In genomic region chr18:78856569-78857200, GRCh38 we compare ENCODE assay signal across 17 cellular contexts.
DNase-seq lines count a peak whose midpoint lies in the region; TF ChIP-seq lines count a peak whose summit lies in the region.
"Had no signal": no experiment of that assay in that cellular context is flagged by ENCODE, and none has a peak within 500 bp of the region (broad histone marks: within the 10 kb centered on the region; RNA-seq: fewer than 3 reads in every experiment).

No MANE protein-coding gene starts in this region.

- H3K4me3 Mint-ChIP-seq in nephron progenitor cell, result no peak overlapping the region
- H3K4me3 Mint-ChIP-seq: CD14-positive monocyte; CD8-positive, alpha-beta T cell; H9 had no signal

- no peaks in the 10 kb centered on the region for H3K36me3 Mint-ChIP-seq in nephron progenitor cell (ENCODE audit: low read depth)
- H3K36me3 Mint-ChIP-seq: CD14-positive monocyte; CD8-positive, alpha-beta T cell had no signal

- peaks cover 9% of the 10 kb centered on the region for H3K27me3 Mint-ChIP-seq in nephron progenitor cell (ENCODE audit: low read depth, poor library complexity)

- TF ChIP-seq CTCF in nephron progenitor cell (IDR thresholded peaks at IDR 0.05) (no peak), vagina (IDR thresholded peaks at IDR 0.05) (no peak)

- no peak overlapping the region for H3K27ac ChIP-seq in vagina
- H3K27ac ChIP-seq: 22Rv1, GM23248 had no signal

- peak; percentile 10 for DNase-seq in NCI-H1105 (lab: John Stamatoyannopoulos, UW)
- no peak for DNase-seq in NCI-H1105 treated with DMSO at 0.1 percent for 48 hours (lab: John Stamatoyannopoulos, UW)
- DNase-seq in H7, result peak; percentile 18
- DNase-seq in nephron progenitor cell, result no peak
- peak; percentile 43 to 52 for DNase-seq in vagina (ENCODE audit: extremely low spot score in 2 of 2)
- DNase-seq in activated CD4-positive, CD25-positive, alpha-beta regulatory T cell (lab: John Stamatoyannopoulos, UW), result no peak
- no peak for DNase-seq in kidney glomerular epithelial cell (lab: John Stamatoyannopoulos, UW)
- DNase-seq in DMS53 treated with DMSO at 0.1 percent for 48 hours (lab: John Stamatoyannopoulos, UW; ENCODE audit: unreplicated experiment), result no peak
- DNase-seq: CD8-positive, alpha-beta T cell; COR-L47; DMS79; GM23248; H9; IMR-90 had no signal

- H3K27me3 ChIP-seq in H7 (ENCODE audit: control insufficient read depth, insufficient read depth, low read length) (no peaks in the 10 kb centered on the region), vagina (no peaks in the 10 kb centered on the region)

- no peak for TF ChIP-seq POLR2A in vagina (IDR thresholded peaks at IDR 0.05)

- peaks cover 18% of the 10 kb centered on the region for H3K4me1 Mint-ChIP-seq in nephron progenitor cell
- H3K4me1 Mint-ChIP-seq: CD14-positive monocyte had no signal

- no peaks in the 10 kb centered on the region for H3K4me1 ChIP-seq in vagina

- H3K36me3 ChIP-seq in H7 (replicated peaks; ENCODE audit: control insufficient read depth, insufficient read depth, low read length) (no peaks in the 10 kb centered on the region), vagina (no peaks in the 10 kb centered on the region)

- H3K27ac Mint-ChIP-seq in nephron progenitor cell, result peak overlapping the region; percentile 37
- H3K27ac Mint-ChIP-seq: CD14-positive monocyte; CD8-positive, alpha-beta T cell; H9 had no signal

- intact Hi-C loops in vagina (cut with DNase I), result no loop called here

- H3K9me3 Mint-ChIP-seq in nephron progenitor cell, result peaks cover 2% of the 10 kb centered on the region

- H3K9me3 ChIP-seq in vagina, result no peaks in the 10 kb centered on the region

- no peak overlapping the region for H3K4me3 ChIP-seq in H7 (ENCODE audit: insufficient read depth, low read depth, low read length)
- no peak overlapping the region for H3K4me3 ChIP-seq in vagina
- H3K4me3 ChIP-seq: GM12878, GM23248 had no signal

Comparison
In these comparisons a context has a peak if more than half of its experiments do, and no peak if none do; other contexts are left out.
1. DNase-seq: peak in NCI-H1105 (single experiment), H7 (single experiment) and vagina (2 of 2); none in NCI-H1105 treated with DMSO at 0.1 percent for 48 hours (single experiment), nephron progenitor cell (single experiment), activated CD4-positive, CD25-positive, alpha-beta regulatory T cell (0 of 4), kidney glomerular epithelial cell (single experiment) and DMS53 treated with DMSO at 0.1 percent for 48 hours (single experiment).